1 cellular context compared by ENCODE assay signal in genomic region chr6:168951224-168951616, GRCh38.
TF ChIP-seq lines count a peak whose summit lies in the region.

No MANE protein-coding gene starts in this region.

TF ChIP-seq in HepG2, 621 proteins besides CTCF, POLR2A, EP300 and RAD21 (continued from another document):
- no peak for TF ChIP-seq ZHX1 (CRISPR knock-in tag; IDR thresholded peaks at IDR 0.05; ENCODE audit: low read depth)
- no peak for TF ChIP-seq ZNF839 (CRISPR knock-in tag; IDR thresholded peaks at IDR 0.05; ENCODE audit: borderline replicate concordance)
